Comparison of ENCODE assay signal across 8 cellular contexts in the genomic region with DNA sequence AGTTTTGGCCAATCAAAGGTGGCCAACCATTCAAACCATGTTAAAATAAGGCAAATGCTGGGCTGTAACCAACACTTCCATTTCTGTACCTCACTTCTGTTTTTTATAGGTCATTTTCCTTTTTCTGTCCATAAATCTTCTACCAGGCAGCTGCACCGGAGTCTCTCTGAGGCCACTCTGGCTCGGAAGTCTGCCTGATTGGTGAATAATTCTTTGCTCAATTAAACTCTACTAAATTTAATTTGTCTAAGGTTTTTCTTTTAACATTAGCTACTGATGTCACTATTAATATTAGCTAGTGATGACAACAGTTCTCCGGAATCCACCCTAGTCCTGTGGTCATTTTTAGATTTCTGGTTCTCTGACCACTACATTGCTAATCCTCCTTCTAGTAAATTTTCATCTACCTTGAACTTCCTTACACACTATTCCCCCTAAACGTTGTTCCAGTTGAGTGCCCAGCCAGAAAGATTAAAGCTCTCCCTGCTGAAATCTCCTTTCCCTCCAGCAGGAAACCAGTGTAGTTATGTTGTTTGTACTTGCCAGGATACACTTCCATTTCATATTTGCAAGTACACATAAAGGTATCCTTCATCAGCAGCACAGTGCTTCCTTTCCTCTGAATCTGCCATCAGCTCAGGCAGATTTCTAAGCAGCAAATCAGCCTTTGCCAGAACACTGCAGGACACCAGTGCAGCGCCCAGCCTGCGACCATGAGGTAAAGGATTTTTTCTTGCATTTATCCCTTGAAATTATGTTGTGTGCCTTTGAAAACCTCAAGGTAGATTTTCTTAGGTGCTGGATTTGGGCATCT. TPM values are rescaled to one million over a fixed set of nuclear protein-coding genes. Genes with fewer than 3 reads are reported as not detected.
A peak's percentile ranks its signal among the peaks of the same experiment; 100 is the strongest.
DNase-seq lines count a peak whose midpoint lies in the region; TF ChIP-seq lines count a peak whose summit lies in the region.

No MANE protein-coding gene starts in this region.

- no peak for TF ChIP-seq CTCF in coronary artery (IDR thresholded peaks at IDR 0.05)
- peak in 1 of 3 experiments; percentile 14 for TF ChIP-seq CTCF in vagina (IDR thresholded peaks at IDR 0.05)

- H3K27ac ChIP-seq in coronary artery (peak overlapping the region; percentile 81 to 92), vagina (peak overlapping the region; percentile 74)

- H3K4me3 ChIP-seq in coronary artery (peak overlapping the region; percentile 58), vagina (no peak overlapping the region)

- H3K4me1 ChIP-seq in vagina: peaks cover 38% of the 10 kb centered on the region

- no peaks in the 10 kb centered on the region for H3K9me3 ChIP-seq in vagina

- no peaks in the 10 kb centered on the region for H3K36me3 ChIP-seq in vagina

- intact Hi-C loops in vagina (cut with DNase I): no loop called here

- DNase-seq in NCI-H82 (lab: John Stamatoyannopoulos, UW) (peak; percentile 1), NCI-H82 treated with DMSO at 0.1 percent for 48 hours (lab: John Stamatoyannopoulos, UW; ENCODE audit: unreplicated experiment) (no peak), coronary artery (ENCODE audit: low spot score) (no peak), midbrain (lab: John Stamatoyannopoulos, UW) (peak; percentile 45), vagina (ENCODE audit: extremely low spot score in 2 of 2) (peak in 1 of 2 donors; percentile 82), D341Med (ENCODE audit: low spot score) (no peak), HPDE6-E6E7 (ENCODE audit: extremely low spot score) (no peak)
- DNase-seq in activated CD4-positive, alpha-beta T cell treated with anti-CD3 and anti-CD28 coated beads for 1 hour: no peak

- TF ChIP-seq POLR2A in vagina (IDR thresholded peaks at IDR 0.05): no peak

- H3K27me3 ChIP-seq in vagina: no peaks in the 10 kb centered on the region

RNA-seq across cellular contexts. Expression of gene IFIT2, which starts 18.5 kb away (rescaled TPM):
- total RNA-seq in vagina: 2.9 TPM

RNA-seq across cellular contexts. Expression of gene LIPA, which starts 31.8 kb away (rescaled TPM):
- total RNA-seq in vagina: 27.7 TPM

RNA-seq across cellular contexts. Expression of gene IFIT3, which starts 44.4 kb away (rescaled TPM):
- 6.1 TPM for total RNA-seq in vagina

Comparison
In these comparisons a context has a peak if more than half of its experiments do, and no peak if none do; other contexts are left out.
1. DNase-seq: peak in NCI-H82 (single experiment) and midbrain (single experiment); none in NCI-H82 treated with DMSO at 0.1 percent for 48 hours (single experiment), coronary artery (single experiment), activated CD4-positive, alpha-beta T cell treated with anti-CD3 and anti-CD28 coated beads for 1 hour (single experiment), D341Med (single experiment) and HPDE6-E6E7 (single experiment).